In the genomic region with DNA sequence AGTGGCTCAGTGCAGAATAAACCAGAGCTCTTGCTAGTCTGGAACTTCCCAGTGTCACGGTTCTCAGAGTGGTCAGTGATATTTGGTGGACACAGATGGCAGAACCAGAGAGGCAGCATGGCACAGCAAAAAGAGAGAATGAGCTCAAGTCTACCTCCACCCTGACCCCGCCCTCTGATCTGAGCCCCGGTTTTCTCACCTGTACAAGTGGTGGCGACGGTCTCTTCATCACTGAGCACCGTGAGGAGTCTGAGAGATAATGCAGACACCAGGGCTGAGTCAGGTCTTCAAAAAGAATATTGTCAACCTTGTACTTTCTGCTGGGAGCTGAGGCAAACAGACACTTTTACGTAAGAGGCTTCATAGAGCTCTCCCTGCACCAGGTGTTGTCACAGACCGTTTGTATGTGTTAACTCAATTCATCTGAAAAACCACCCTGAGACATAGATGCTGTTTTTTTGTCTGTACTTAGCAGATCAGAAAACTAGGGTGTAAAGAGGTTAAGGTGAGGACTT, we compare ENCODE assay signal across 23 cellular contexts. TPM values are rescaled to one million over a fixed set of nuclear protein-coding genes. Genes with fewer than 3 reads are reported as not detected.
"Had no signal": no experiment of that assay in that cellular context is flagged by ENCODE, and none has a peak within 500 bp of the region (broad histone marks: within the 10 kb centered on the region; RNA-seq: fewer than 3 reads in every experiment).

No MANE protein-coding gene starts in this region.

- H3K4me1 ChIP-seq: prostate gland, uterus had no signal

- H3K36me3 ChIP-seq: left ventricle myocardium inferior, ovary, prostate gland, tibial nerve, uterus had no signal

- DNase-seq: hypothalamus; immature natural killer cell; kidney; left ventricle myocardium inferior; mesendoderm; midbrain; mucosa of descending colon; naive thymus-derived CD4-positive, alpha-beta T cell; ovary; retina; right cardiac atrium; small intestine; spleen; stimulated activated CD4-positive, alpha-beta T cell treated with anti-CD3 and anti-CD28 coated beads, Interleukin-4, amount 100 ng/mL, for 24 hours; stimulated activated naive CD4-positive, alpha-beta T cell; substantia nigra; uterus had no signal

- H3K4me3 ChIP-seq: left ventricle myocardium inferior, lung, mucosa of descending colon, ovary, prostate gland, spleen, tibial nerve, uterus had no signal

- H3K27ac ChIP-seq: left ventricle myocardium inferior, ovary, prostate gland, tibial nerve, uterus had no signal

- H3K9me3 ChIP-seq: left ventricle myocardium inferior, mucosa of descending colon, ovary, prostate gland, spleen, tibial nerve, uterus had no signal

- H3K27me3 ChIP-seq: ovary, tibial nerve, uterus had no signal

RNA-seq across cellular contexts. Expression of gene FGD5, which starts 13.2 kb away (rescaled TPM):
- total RNA-seq: myocyte; natural killer cell treated with Interleukin-12 subunit alpha and Interleukin-12 subunit beta and Interleukin-15 and Interleukin-18, amount 100 ng/mL, for 72 hours had no signal
- polyA plus RNA-seq: immature natural killer cell; naive thymus-derived CD4-positive, alpha-beta T cell; neural cell had no signal
